Comparison of ENCODE assay signal across 8 cellular contexts in the genomic region with DNA sequence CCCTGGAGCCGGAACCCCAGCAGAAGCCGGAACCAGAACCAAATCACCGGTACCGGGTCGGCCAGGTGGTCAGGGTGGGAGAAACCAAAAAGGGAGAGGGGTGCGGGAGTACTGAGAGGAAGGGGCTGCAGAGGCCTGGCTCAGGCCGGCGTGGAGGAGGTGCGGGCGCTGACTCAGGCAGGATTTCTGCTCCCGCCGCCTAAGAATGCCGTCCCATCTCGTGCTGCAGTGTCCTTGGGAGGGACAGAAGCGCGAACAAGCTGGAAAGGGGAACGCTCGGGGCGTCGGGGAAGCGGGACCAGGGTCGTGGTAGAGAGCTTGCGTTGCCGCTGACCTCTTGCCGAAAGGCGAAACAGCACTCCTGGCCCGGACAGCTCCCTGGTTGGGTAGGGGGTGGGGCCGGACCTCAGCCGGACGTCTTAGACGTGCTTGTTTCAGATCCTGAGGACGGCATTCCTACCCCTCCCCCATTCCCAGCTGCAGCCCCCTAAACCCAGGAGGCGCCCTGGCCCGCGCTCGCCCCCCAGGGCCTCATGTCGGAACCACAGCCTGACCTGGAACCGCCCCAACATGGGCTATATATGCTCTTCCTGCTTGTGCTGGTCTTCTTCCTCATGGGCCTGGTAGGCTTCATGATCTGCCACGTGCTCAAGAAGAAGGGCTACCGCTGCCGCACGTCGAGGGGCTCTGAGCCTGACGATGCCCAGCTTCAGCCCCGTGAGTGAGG. TPM values are rescaled to one million over a fixed set of nuclear protein-coding genes. Genes with fewer than 3 reads are reported as not detected.
A peak's percentile ranks its signal among the peaks of the same experiment; 100 is the strongest.
DNase-seq lines count a peak whose midpoint lies in the region; ATAC-seq, FAIRE-seq and TF ChIP-seq lines count a peak whose summit lies in the region.

No MANE protein-coding gene starts in this region.

- peak overlapping the region; percentile 88 to 95 for H3K9ac ChIP-seq in K562 (ENCODE audit: insufficient read depth in 1 of 2, low read depth in 2 of 2, low read length in 2 of 2)

- peak in 1 of 2 experiments; percentile 54; a peak in 2 of 4 replicates for TF ChIP-seq RAD21 in K562 (CRISPR knock-in tag; conservative IDR thresholded peaks at IDR 0.05 in 1 of 2, IDR thresholded peaks at IDR 0.05 in 1 of 2)

- DNase-seq in AG04449 (ENCODE audit: low read depth, low spot score) (no peak), HuH-7.5 (ENCODE audit: low spot score) (peak; percentile 65), T-helper 9 cell (peak; percentile 48), K562 (ENCODE audit: extremely low read depth in 1 of 4, low spot score in 3 of 4) (peak; percentile 76 to 85 (median 81)), small intestine (peak; percentile 38)

- FAIRE-seq in K562 (lab: Jason Lieb, UNC), result peak; percentile 70
- no peak for FAIRE-seq in small intestine (lab: Jason Lieb, UNC)

- peaks cover 12% of the 10 kb centered on the region; the same call in 1 of the 2 replicates for H4K20me1 ChIP-seq in K562 (replicated peaks; ENCODE audit: control insufficient read depth, insufficient read depth, low read length)

- H3K4me3 ChIP-seq in AG04449 (ENCODE audit: low read depth, low read length) (peak overlapping the region; percentile 99), K562 (peak overlapping the region; percentile 91), iPS-18c (ENCODE audit: insufficient read depth, low read depth, low read length) (peak overlapping the region; percentile 95), small intestine (ENCODE audit: low read depth in 1 of 2, low read length in 2 of 2) (peak overlapping the region; percentile 84)

- POLR2A ChIA-PET in AG04449 (lab: Yijun Ruan, JAX), result interaction anchor here (0.8 to 2.0 kb wide), 4 partner anchors 16 to 332 kb away, joined by 3 to 15 read pairs (median 12); a partner anchor contains a TSS
- POLR2A ChIA-PET in K562 (lab: Yijun Ruan, JAX), result interaction anchor here (0.5 to 2.2 kb wide), 10 partner anchors 9 to 372 kb away, joined by 3 to 13 read pairs (median 4); a partner anchor contains a TSS

- ATAC-seq in GM19023 (IDR thresholded peaks at IDR 0.05; ENCODE audit: unreplicated experiment) (peak; percentile 21), K562 (peak; percentile 52), HG03095 (IDR thresholded peaks at IDR 0.05; ENCODE audit: unreplicated experiment) (no peak)

- WGBS in K562 (ENCODE audit: insufficient coverage, low coverage, missing lambda C conversion rate), result under 1% methylated on average over 43 of the region's 45 CpGs
- 4 to 5% (median 4%) methylated on average over 42 to 45 of the region's 45 CpGs for WGBS in small intestine, 3 donors

- TF ChIP-seq CTCF in AG04449 (IDR thresholded peaks at IDR 0.05; ENCODE audit: insufficient read depth, low read length, missing control alignments) (peak; percentile 40), K562 (IDR thresholded peaks at IDR 0.05 in 2 of 3, conservative IDR thresholded peaks at IDR 0.05 in 1 of 3; ENCODE audit: insufficient read depth in 2 of 3, low read depth in 1 of 3, low read length in 3 of 3) (peak; percentile 49 to 72 (median 66); a peak in 5 of 6 replicates)

- H3K27me3 ChIP-seq in K562 (ENCODE audit: control insufficient read depth in 2 of 2, insufficient read depth in 2 of 2, low read length in 2 of 2) (no peaks in the 10 kb centered on the region), small intestine (ENCODE audit: control insufficient read depth in 2 of 2, insufficient read depth in 2 of 2, low read length in 2 of 2) (no peaks in the 10 kb centered on the region)

- TF ChIP-seq POLR2A in K562 (conservative IDR thresholded peaks at IDR 0.05), result no peak

- H3K27ac ChIP-seq in K562 (ENCODE audit: extremely low read depth, low read depth, low read length), result peak overlapping the region; percentile 84
- H3K27ac ChIP-seq in small intestine (ENCODE audit: low read depth in 1 of 2, low read length in 1 of 2), result no peak overlapping the region

- H3K9me1 ChIP-seq in K562 (ENCODE audit: control insufficient read depth, insufficient read depth, low read length), result peaks cover 5% of the 10 kb centered on the region

- CTCF ChIA-PET in AG04449 (lab: Yijun Ruan, JAX) (interaction anchor here (0.9 to 11.9 kb wide), 7 partner anchors 10 to 323 kb away, joined by 3 to 314 read pairs (median 21); a partner anchor contains a TSS), K562 (lab: Yijun Ruan, JAX; ENCODE audit: low intra/inter-chr PET ratio) (interaction anchor here (0.6 kb wide), 1 partner anchor 315 kb away, joined by 3 read pairs; no protein-coding TSS in a partner anchor)

- intact Hi-C loops in K562 (cut with micrococcal nuclease), result loop anchor here (5.0 kb wide), 1 partner anchor 46 kb away; no protein-coding TSS in a partner anchor

- BruUV-seq in K562 (replicated peaks; lab: Mats Ljungman, UMichigan), result TSS peak; percentile 47

- no peak for TF ChIP-seq EP300 in K562 (IDR thresholded peaks at IDR 0.05; ENCODE audit: low read length)

- H2AFZ ChIP-seq in K562 (ENCODE audit: low read depth, low read length), result peak overlapping the region; percentile 89

- H3K36me3 ChIP-seq in K562 (ENCODE audit: control insufficient read depth, insufficient read depth, low read length) (peaks cover 56% of the 10 kb centered on the region), small intestine (ENCODE audit: control insufficient read depth in 2 of 2, insufficient read depth in 2 of 2, low read length in 2 of 2) (no peaks in the 10 kb centered on the region)

- H3K4me1 ChIP-seq in K562 (replicated peaks in 1 of 2; ENCODE audit: control insufficient read depth in 2 of 2, insufficient read depth in 2 of 2, low read length in 2 of 2) (peaks cover 45 to 52% of the 10 kb centered on the region in 2 experiments), small intestine (ENCODE audit: control insufficient read depth in 2 of 2, insufficient read depth in 1 of 2, low read depth in 1 of 2, low read length in 1 of 2) (no peaks in the 10 kb centered on the region)

- peaks cover 59% of the 10 kb centered on the region for H3K79me2 ChIP-seq in K562 (ENCODE audit: control insufficient read depth, insufficient read depth, low read length)

- peak overlapping the region; percentile 100 for H3K4me2 ChIP-seq in K562 (ENCODE audit: insufficient read depth, low read length)

- no peaks in the 10 kb centered on the region for H3K9me3 ChIP-seq in K562 (replicated peaks; ENCODE audit: control insufficient read depth, insufficient read depth, low read depth, low read length)
- H3K9me3 ChIP-seq in iPS-18c (ENCODE audit: control insufficient read depth, insufficient read depth, low read length), result no peaks in the 10 kb centered on the region
- no peaks in the 10 kb centered on the region for H3K9me3 ChIP-seq in small intestine (ENCODE audit: control insufficient read depth, low read depth)

- in situ Hi-C loops in K562 (cut with MboI), result loop anchor here (5.0 kb wide), 1 partner anchor 46 kb away; no protein-coding TSS in a partner anchor

RNA-seq across cellular contexts. Expression of a gene that starts 1.1 kb away (rescaled TPM):
- total RNA-seq in K562 (2011; cell fraction: chromatin; rRNA removed; ENCODE audit: low replicate concordance), result 14.3 and 44.8 TPM in 2 replicates
- total RNA-seq in K562 (2011; cell fraction: nucleolus; rRNA removed), result 46.6 and 54.9 TPM in 2 replicates
- total RNA-seq in K562 (2011; cell fraction: nucleoplasm; rRNA removed), result 22.9 and 26.5 TPM in 2 replicates
- total RNA-seq in K562 (2014; rRNA removed), result 30.7 and 35.5 TPM in 2 replicates
- total RNA-seq in K562 (2014; rRNA removed; fragmentation: Illumina TruSeq; extraction: Trizol), result 5.0 and 7.0 TPM in 2 replicates
- total RNA-seq in K562 (2015; rRNA removed; fragmentation: Illumina TruSeq; extraction: Trizol), result 14.1 and 14.3 TPM in 2 replicates
- 22.9 and 23.3 TPM in 2 replicates for total RNA-seq in K562 (2021)
- 17.4 and 17.9 TPM in 2 replicates for polyA plus RNA-seq in K562 (2011; rRNA removed)
- polyA plus RNA-seq in K562 (2011; cell fraction: cytosol; rRNA removed), result 15.7 and 32.1 TPM in 2 replicates
- polyA plus RNA-seq in K562 (2011; cell fraction: nucleus; rRNA removed), result 65.3 and 140 TPM in 2 replicates
- polyA plus RNA-seq in K562 (2012), result 4.8 and 10.5 TPM in 2 replicates
- polyA plus RNA-seq in K562 (2014; fragmentation: Illumina TruSeq; extraction: Trizol), result 13.3 and 19.8 TPM in 2 replicates
- polyA plus RNA-seq in K562 (2014; fragmentation: Nextera tagmentation; extraction: Ambion mirVana), result under 1 TPM; 0.06 to 0.76 TPM
- polyA plus RNA-seq in K562 (2014; rRNA removed), result 33.8 and 36.0 TPM in 2 replicates
- polyA minus RNA-seq in K562 (2011; rRNA and poly(A)+ RNA removed), result 6.0 and 11.9 TPM in 2 replicates
- polyA minus RNA-seq in K562 (2011; cell fraction: cytosol; rRNA and poly(A)+ RNA removed), result 7.4 and 8.4 TPM in 2 replicates
- 18.0 and 23.8 TPM in 2 replicates for polyA minus RNA-seq in K562 (2011; cell fraction: nucleus; rRNA and poly(A)+ RNA removed)
- 1 to 10 TPM; 3.4 to 5.4 (median 4.3) TPM for polyA plus RNA-seq in small intestine

RNA-seq across cellular contexts. Expression of a gene that starts 1.2 kb away (rescaled TPM):
- total RNA-seq in K562 (2011; cell fraction: chromatin; rRNA removed; ENCODE audit: low replicate concordance), result 380 and 433 TPM in 2 replicates
- total RNA-seq in K562 (2011; cell fraction: nucleolus; rRNA removed), result 249 and 274 TPM in 2 replicates
- 332 and 388 TPM in 2 replicates for total RNA-seq in K562 (2011; cell fraction: nucleoplasm; rRNA removed)
- total RNA-seq in K562 (2014; rRNA removed), result 111 and 160 TPM in 2 replicates
- 118 and 129 TPM in 2 replicates for total RNA-seq in K562 (2014; rRNA removed; fragmentation: Illumina TruSeq; extraction: Trizol)
- total RNA-seq in K562 (2015; rRNA removed; fragmentation: Illumina TruSeq; extraction: Trizol), result 116 and 130 TPM in 2 replicates
- 114 and 119 TPM in 2 replicates for total RNA-seq in K562 (2021)
- 190 and 191 TPM in 2 replicates for polyA plus RNA-seq in K562 (2011; rRNA removed)
- 207 and 230 TPM in 2 replicates for polyA plus RNA-seq in K562 (2011; cell fraction: cytosol; rRNA removed)
- polyA plus RNA-seq in K562 (2011; cell fraction: nucleus; rRNA removed), result 365 and 426 TPM in 2 replicates
- 77.6 and 93.4 TPM in 2 replicates for polyA plus RNA-seq in K562 (2012)
- 144 and 153 TPM in 2 replicates for polyA plus RNA-seq in K562 (2014; fragmentation: Illumina TruSeq; extraction: Trizol)
- polyA plus RNA-seq in K562 (2014; fragmentation: Nextera tagmentation; extraction: Ambion mirVana), result 100 to 1,000 TPM in 1 of 2 experiments, 10 to 100 TPM in 1; 89.7 to 107 TPM
- 120 and 137 TPM in 2 replicates for polyA plus RNA-seq in K562 (2014; rRNA removed)
- polyA minus RNA-seq in K562 (2011; rRNA and poly(A)+ RNA removed), result 136 and 147 TPM in 2 replicates
- polyA minus RNA-seq in K562 (2011; cell fraction: cytosol; rRNA and poly(A)+ RNA removed), result 73.0 and 87.2 TPM in 2 replicates
- polyA minus RNA-seq in K562 (2011; cell fraction: nucleus; rRNA and poly(A)+ RNA removed), result 80.6 and 114 TPM in 2 replicates
- 10 to 100 TPM; 39.0 to 56.2 (median 42.9) TPM for polyA plus RNA-seq in small intestine

RNA-seq across cellular contexts. Expression of a gene that starts 13.4 kb away (rescaled TPM):
- total RNA-seq in K562 (2011; cell fraction: chromatin; rRNA removed; ENCODE audit: low replicate concordance), result 160 and 307 TPM in 2 replicates
- 128 and 139 TPM in 2 replicates for total RNA-seq in K562 (2011; cell fraction: nucleolus; rRNA removed)
- 143 and 150 TPM in 2 replicates for total RNA-seq in K562 (2011; cell fraction: nucleoplasm; rRNA removed)
- 19.2 and 20.6 TPM in 2 replicates for total RNA-seq in K562 (2014; rRNA removed)
- total RNA-seq in K562 (2014; rRNA removed; fragmentation: Illumina TruSeq; extraction: Trizol), result 7.0 and 7.9 TPM in 2 replicates
- total RNA-seq in K562 (2015; rRNA removed; fragmentation: Illumina TruSeq; extraction: Trizol), result 12.9 and 13.7 TPM in 2 replicates
- 19.2 and 26.5 TPM in 2 replicates for total RNA-seq in K562 (2021)
- 24.8 and 36.2 TPM in 2 replicates for polyA plus RNA-seq in K562 (2011; rRNA removed)
- polyA plus RNA-seq in K562 (2011; cell fraction: cytosol; rRNA removed), result 11.3 and 18.8 TPM in 2 replicates
- polyA plus RNA-seq in K562 (2011; cell fraction: nucleus; rRNA removed), result 300 and 346 TPM in 2 replicates
- polyA plus RNA-seq in K562 (2012), result 16.4 and 35.9 TPM in 2 replicates
- 13.6 and 20.6 TPM in 2 replicates for polyA plus RNA-seq in K562 (2014; fragmentation: Illumina TruSeq; extraction: Trizol)
- under 1 TPM; 0.35 to 0.84 TPM for polyA plus RNA-seq in K562 (2014; fragmentation: Nextera tagmentation; extraction: Ambion mirVana)
- polyA plus RNA-seq in K562 (2014; rRNA removed), result 28.6 and 37.5 TPM in 2 replicates
- polyA minus RNA-seq in K562 (2011; rRNA and poly(A)+ RNA removed), result 7.8 and 12.4 TPM in 2 replicates
- polyA minus RNA-seq in K562 (2011; cell fraction: cytosol; rRNA and poly(A)+ RNA removed), result 12.8 and 13.1 TPM in 2 replicates
- 43.8 and 62.2 TPM in 2 replicates for polyA minus RNA-seq in K562 (2011; cell fraction: nucleus; rRNA and poly(A)+ RNA removed)
- polyA plus RNA-seq in small intestine, result 10 to 100 TPM in 2 of 3 donors, 1 to 10 TPM in 1; 8.3 to 14.8 (median 12.4) TPM

RNA-seq across cellular contexts. Expression of a gene that starts 19.1 kb away (rescaled TPM):
- 295 and 514 TPM in 2 replicates for total RNA-seq in K562 (2011; cell fraction: chromatin; rRNA removed; ENCODE audit: low replicate concordance)
- 151 and 162 TPM in 2 replicates for total RNA-seq in K562 (2011; cell fraction: nucleolus; rRNA removed)
- 271 and 317 TPM in 2 replicates for total RNA-seq in K562 (2011; cell fraction: nucleoplasm; rRNA removed)
- total RNA-seq in K562 (2014; rRNA removed) (90.1 and 91.4 TPM in 2 replicates), K562 (2014; rRNA removed; fragmentation: Illumina TruSeq; extraction: Trizol) (73.7 and 84.9 TPM in 2 replicates), K562 (2015; rRNA removed; fragmentation: Illumina TruSeq; extraction: Trizol) (60.8 and 68.0 TPM in 2 replicates), K562 (2021) (268 and 328 TPM in 2 replicates)
- polyA plus RNA-seq in K562 (2011; rRNA removed) (146 and 159 TPM in 2 replicates), K562 (2014; fragmentation: Illumina TruSeq; extraction: Trizol) (261 and 291 TPM in 2 replicates), K562 (2014; fragmentation: Nextera tagmentation; extraction: Ambion mirVana) (10 to 100 TPM; 75.8 to 97.8 TPM), K562 (2014; rRNA removed) (131 and 168 TPM in 2 replicates), small intestine (10 to 100 TPM; 58.4 to 97.3 (median 87.8) TPM)
- 137 TPM in 2 replicates for polyA plus RNA-seq in K562 (2011; cell fraction: cytosol; rRNA removed)
- 325 and 501 TPM in 2 replicates for polyA plus RNA-seq in K562 (2011; cell fraction: nucleus; rRNA removed)
- polyA plus RNA-seq in K562 (2012), result 172 and 199 TPM in 2 replicates
- polyA minus RNA-seq in K562 (2011; rRNA and poly(A)+ RNA removed), result 279 and 286 TPM in 2 replicates
- 184 and 249 TPM in 2 replicates for polyA minus RNA-seq in K562 (2011; cell fraction: cytosol; rRNA and poly(A)+ RNA removed)
- polyA minus RNA-seq in K562 (2011; cell fraction: nucleus; rRNA and poly(A)+ RNA removed), result 108 and 288 TPM in 2 replicates

RNA-seq across cellular contexts. Expression of a gene that starts 44.2 kb away (rescaled TPM):
- total RNA-seq in K562 (2011; cell fraction: chromatin; rRNA removed; ENCODE audit: low replicate concordance), result 9.6 and 29.6 TPM in 2 replicates
- 10.7 and 13.7 TPM in 2 replicates for total RNA-seq in K562 (2011; cell fraction: nucleolus; rRNA removed)
- 8.9 and 9.9 TPM in 2 replicates for total RNA-seq in K562 (2011; cell fraction: nucleoplasm; rRNA removed)
- total RNA-seq in K562 (2014; rRNA removed), result 6.4 and 8.6 TPM in 2 replicates
- 5.1 and 5.2 TPM in 2 replicates for total RNA-seq in K562 (2014; rRNA removed; fragmentation: Illumina TruSeq; extraction: Trizol)
- total RNA-seq in K562 (2015; rRNA removed; fragmentation: Illumina TruSeq; extraction: Trizol), result 7.1 and 7.5 TPM in 2 replicates
- total RNA-seq in K562 (2021), result 23.3 and 25.7 TPM in 2 replicates
- polyA plus RNA-seq in K562 (2011; rRNA removed), result 6.1 and 7.0 TPM in 2 replicates
- 5.5 and 7.0 TPM in 2 replicates for polyA plus RNA-seq in K562 (2011; cell fraction: cytosol; rRNA removed)
- polyA plus RNA-seq in K562 (2011; cell fraction: nucleus; rRNA removed), result 37.6 and 59.0 TPM in 2 replicates
- 13.9 and 21.4 TPM in 2 replicates for polyA plus RNA-seq in K562 (2012)
- 16.6 and 16.8 TPM in 2 replicates for polyA plus RNA-seq in K562 (2014; fragmentation: Illumina TruSeq; extraction: Trizol)
- polyA plus RNA-seq in K562 (2014; fragmentation: Nextera tagmentation; extraction: Ambion mirVana), result 1 to 10 TPM in 1 of 2 experiments, under 1 TPM in 1; 0.83 to 1.4 TPM
- 14.8 and 16.7 TPM in 2 replicates for polyA plus RNA-seq in K562 (2014; rRNA removed)
- polyA minus RNA-seq in K562 (2011; rRNA and poly(A)+ RNA removed), result 4.6 and 5.1 TPM in 2 replicates
- polyA minus RNA-seq in K562 (2011; cell fraction: cytosol; rRNA and poly(A)+ RNA removed), result 7.0 and 8.1 TPM in 2 replicates
- 9.8 and 11.7 TPM in 2 replicates for polyA minus RNA-seq in K562 (2011; cell fraction: nucleus; rRNA and poly(A)+ RNA removed)
- polyA plus RNA-seq in small intestine, result 1 to 10 TPM in 2 of 3 donors, under 1 TPM in 1; 0.45 to 7.7 (median 1.6) TPM
